In genomic region chr2:85174943-85175342, GRCh38 we compare ENCODE assay signal across 20 cellular contexts. TPM values are rescaled to one million over a fixed set of nuclear protein-coding genes. Genes with fewer than 3 reads are reported as not detected.
DNase-seq lines count a peak whose midpoint lies in the region; ATAC-seq and TF ChIP-seq lines count a peak whose summit lies in the region.
"Had no signal": no experiment of that assay in that cellular context is flagged by ENCODE, and none has a peak within 500 bp of the region (broad histone marks: within the 10 kb centered on the region; RNA-seq: fewer than 3 reads in every experiment).

No MANE protein-coding gene starts in this region.

- H3K9ac ChIP-seq in liver (ENCODE audit: low read depth in 1 of 2, low read length in 2 of 2) = no peak overlapping the region
- peak overlapping the region in 2 of 3 donors; percentile 51 to 54 for H3K9ac ChIP-seq in skeletal muscle tissue (ENCODE audit: low read depth in 1 of 3, low read length in 3 of 3)

- H3K4me1 ChIP-seq in liver (ENCODE audit: control insufficient read depth in 4 of 4, insufficient read depth in 4 of 4, low read length in 3 of 4) (peaks cover 8 to 17% (median 11%) of the 10 kb centered on the region in 4 donors), skeletal muscle tissue (ENCODE audit: control insufficient read depth in 3 of 3, insufficient read depth in 3 of 3, low read length in 3 of 3) (peaks cover 33 to 47% (median 45%) of the 10 kb centered on the region in 3 donors)

- TF ChIP-seq CTCF in liver (IDR thresholded peaks at IDR 0.05; ENCODE audit: low read depth, low read length, missing input control) (no peak), brain microvascular endothelial cell (IDR thresholded peaks at IDR 0.05; ENCODE audit: low read depth, low read length, missing control alignments) (no peak)

- H3K36me3 ChIP-seq in liver (ENCODE audit: control insufficient read depth in 4 of 4, insufficient read depth in 3 of 4, low read depth in 1 of 4, low read length in 3 of 4) = no peaks in the 10 kb centered on the region
- no peaks in the 10 kb centered on the region for H3K36me3 ChIP-seq in skeletal muscle tissue (ENCODE audit: control insufficient read depth in 3 of 3, insufficient read depth in 3 of 3, low read length in 3 of 3)
- H3K36me3 ChIP-seq in brain microvascular endothelial cell (replicated peaks) = no peaks in the 10 kb centered on the region
- H3K36me3 ChIP-seq: HAP-1, SJSA1 had no signal

- H3K27ac ChIP-seq in liver (ENCODE audit: low read depth in 1 of 2, low read length in 2 of 2) (peak overlapping the region; percentile 71 to 93), skeletal muscle tissue (ENCODE audit: low read depth, low read length) (peak overlapping the region; percentile 86), brain microvascular endothelial cell (no peak overlapping the region)
- H3K27ac ChIP-seq: HL-60, SJSA1 had no signal

- no peak for TF ChIP-seq RAD21 in liver (IDR thresholded peaks at IDR 0.05)

- H3K4me3 ChIP-seq in liver (ENCODE audit: low read depth in 1 of 3, low read length in 3 of 3) (no peak overlapping the region), skeletal muscle tissue (ENCODE audit: low read length in 3 of 3) (no peak overlapping the region), brain microvascular endothelial cell (ENCODE audit: low read depth, low read length) (no peak overlapping the region)
- H3K4me3 ChIP-seq: HAP-1, SJSA1 had no signal

- WGBS in liver = 88% methylated on average over 6 of the region's 6 CpGs

- in situ Hi-C loops in brain microvascular endothelial cell (cut with HindIII; ENCODE audit: low pct_ligation_motif_present, low sequenced_read_pairs) = no loop called here

- no peak for ATAC-seq in GM21390 (IDR thresholded peaks at IDR 0.05; ENCODE audit: unreplicated experiment)

- H3K27me3 ChIP-seq in liver (ENCODE audit: control insufficient read depth in 4 of 4, insufficient read depth in 4 of 4, low read length in 3 of 4) (no peaks in the 10 kb centered on the region), skeletal muscle tissue (ENCODE audit: control insufficient read depth in 3 of 3, insufficient read depth in 3 of 3, low read length in 3 of 3) (no peaks in the 10 kb centered on the region), brain microvascular endothelial cell (replicated peaks) (no peaks in the 10 kb centered on the region)
- H3K27me3 ChIP-seq: SJSA1 had no signal

- DNase-seq in NCI-H345 (lab: John Stamatoyannopoulos, UW) = peak; percentile 61
- no peak for DNase-seq in NCI-H345 treated with DMSO at 0.1 percent for 48 hours (lab: John Stamatoyannopoulos, UW; ENCODE audit: unreplicated experiment)
- peak; percentile 20 for DNase-seq in NCI-H2196 treated with DMSO at 0.1 percent for 48 hours (lab: John Stamatoyannopoulos, UW; ENCODE audit: unreplicated experiment)
- no peak for DNase-seq in brain microvascular endothelial cell
- no peak for DNase-seq in MV-4-11 (lab: John Stamatoyannopoulos, UW)
- DNase-seq: activated CD4-positive, alpha-beta T cell treated with anti-CD3 and anti-CD28 coated beads, Interleukin-2, amount 10 ng/mL, durations not matched to agents 24 days and 14 days; activated naive CD8-positive, alpha-beta T cell treated with anti-CD3 and anti-CD28 coated beads, Interleukin-2, amount 10 ng/mL, durations not matched to agents 7 days and 5 days; activated T-cell treated with anti-CD3 and anti-CD28 coated beads, Interleukin-2, amount 50 U/mL, for 1 hour; CD4-positive, alpha-beta T cell; central memory CD4-positive, alpha-beta T cell; EL; NCI-H2081 treated with DMSO at 0.1 percent for 48 hours; occipital lobe; stimulated activated CD4-positive, alpha-beta T cell treated with anti-CD3 and anti-CD28 coated beads, Interleukin-12 subunit alpha, Interleukin-12 subunit beta, amount 100 ng/mL, for 4 hours had no signal

- H3K9me3 ChIP-seq in liver (ENCODE audit: control insufficient read depth in 4 of 4, low read length in 3 of 4) (no peaks in the 10 kb centered on the region), skeletal muscle tissue (ENCODE audit: control insufficient read depth in 3 of 3, low read length in 3 of 3) (no peaks in the 10 kb centered on the region)
- H3K9me3 ChIP-seq: HAP-1, SJSA1 had no signal

TF ChIP-seq in liver, 16 proteins besides CTCF, POLR2A, EP300 and RAD21:
- TF ChIP-seq HNF4G (IDR thresholded peaks at IDR 0.05) (no peak), ZBTB33 (IDR thresholded peaks at IDR 0.05) (no peak), ATF3 (IDR thresholded peaks at IDR 0.05) (no peak), SP1 (IDR thresholded peaks at IDR 0.05) (no peak), FOXA1 (IDR thresholded peaks at IDR 0.05) (no peak), NR2F2 (IDR thresholded peaks at IDR 0.05) (no peak), FOXA2 (IDR thresholded peaks at IDR 0.05) (no peak), REST (IDR thresholded peaks at IDR 0.05) (no peak), EGR1 (IDR thresholded peaks at IDR 0.05; ENCODE audit: low read depth in 2 of 2) (no peak)

RNA-seq across cellular contexts. Expression of gene TCF7L1, which starts 41.8 kb away (rescaled TPM):
- total RNA-seq in liver = 1 to 10 TPM; 1.6 to 3.6 TPM
- 1 to 10 TPM; 6.0 TPM for polyA plus RNA-seq in liver
- total RNA-seq in skeletal muscle tissue = 8.9 TPM
- total RNA-seq: activated naive CD8-positive, alpha-beta T cell treated with anti-CD3 and anti-CD28 coated beads, Interleukin-2, amount 10 ng/mL, durations not matched to agents 7 days and 5 days; CD4-positive, alpha-beta T cell had no signal

Comparison
In these comparisons a context has a peak if more than half of its experiments do, and no peak if none do; other contexts are left out.
1. DNase-seq: peak in NCI-H345 (single experiment) and NCI-H2196 treated with DMSO at 0.1 percent for 48 hours (single experiment); none in NCI-H345 treated with DMSO at 0.1 percent for 48 hours (single experiment), brain microvascular endothelial cell (single experiment) and MV-4-11 (single experiment).
2. H3K9ac ChIP-seq: peak in skeletal muscle tissue (2 of 3); none in liver (0 of 2).